Comparison of ENCODE assay signal across 19 cellular contexts in genomic region chr2:190972846-190973245, GRCh38. TPM values are rescaled to one million over a fixed set of nuclear protein-coding genes. Genes with fewer than 3 reads are reported as not detected.
DNase-seq lines count a peak whose midpoint lies in the region; ATAC-seq, FAIRE-seq and TF ChIP-seq lines count a peak whose summit lies in the region.
"Had no signal": no experiment of that assay in that cellular context is flagged by ENCODE, and none has a peak within 500 bp of the region (broad histone marks: within the 10 kb centered on the region; RNA-seq: fewer than 3 reads in every experiment).

No MANE protein-coding gene starts in this region.

- H3K36me3 ChIP-seq in subcutaneous abdominal adipose tissue (ENCODE audit: control insufficient read depth in 5 of 5, insufficient read depth in 5 of 5, low read length in 5 of 5), result peaks cover 45 to 92% (median 74%) of the 10 kb centered on the region in 5 donors
- H3K36me3 ChIP-seq in spleen, result peaks cover 9 to 100% (median 96%) of the 10 kb centered on the region in 6 donors
- peaks cover 50 to 54% of the 10 kb centered on the region in 2 donors for H3K36me3 ChIP-seq in kidney (ENCODE audit: control insufficient read depth in 1 of 2, insufficient read depth in 2 of 2, low read length in 2 of 2)

- no peaks in the 10 kb centered on the region for H3K27me3 ChIP-seq in subcutaneous abdominal adipose tissue (ENCODE audit: control insufficient read depth in 5 of 5, insufficient read depth in 4 of 5, low read length in 5 of 5)
- H3K27me3 ChIP-seq in spleen (replicated peaks in 1 of 7), result no peaks in the 10 kb centered on the region
- H3K27me3 ChIP-seq: SJSA1 had no signal

- H3K9me3 ChIP-seq in subcutaneous abdominal adipose tissue (ENCODE audit: control insufficient read depth in 5 of 5, low read length in 5 of 5) (no peaks in the 10 kb centered on the region), spleen (no peaks in the 10 kb centered on the region), kidney (ENCODE audit: control insufficient read depth in 1 of 2, low read length in 2 of 2) (no peaks in the 10 kb centered on the region)
- H3K9me3 ChIP-seq: SJSA1 had no signal

- POLR2A ChIA-PET in activated CD8-positive, alpha-beta T cell treated with anti-CD3 and anti-CD28 coated beads for 36 hours (lab: Charles Lee), result interaction anchor here (0.6 to 13.0 kb wide), 7 partner anchors 8 to 310 kb away, joined by 3 to 121 read pairs (median 3); no protein-coding TSS in a partner anchor
- POLR2A ChIA-PET in activated CD8-positive, alpha-beta T cell treated with anti-CD3 and anti-CD28 coated beads, Interleukin-2, amount 10 ng/mL, durations not matched to agents 7 days and 5 days (lab: Charles Lee), result interaction anchor here (0.6 to 2.4 kb wide), 8 partner anchors 10 to 91 kb away, joined by 3 to 7 read pairs (median 5); no protein-coding TSS in a partner anchor

- 82 to 95% (median 87%) methylated on average over 3 of the region's 3 CpGs for WGBS in spleen, 5 donors

- no peak overlapping the region for H3K4me3 Mint-ChIP-seq in activated CD8-positive, alpha-beta T cell treated with anti-CD3 and anti-CD28 coated beads for 36 hours
- H3K4me3 Mint-ChIP-seq in activated CD8-positive, alpha-beta T cell treated with anti-CD3 and anti-CD28 coated beads, Interleukin-2, amount 10 ng/mL, durations not matched to agents 7 days and 5 days, result no peak overlapping the region
- H3K4me3 Mint-ChIP-seq: CD4-positive, CD25-positive, alpha-beta regulatory T cell had no signal

- DNase-seq in activated CD8-positive, alpha-beta T cell treated with anti-CD3 and anti-CD28 coated beads for 36 hours, result no peak
- DNase-seq in activated CD8-positive, alpha-beta T cell treated with anti-CD3 and anti-CD28 coated beads, Interleukin-2, amount 10 ng/mL, durations not matched to agents 7 days and 5 days, result no peak
- DNase-seq in amniotic epithelial cell (ENCODE audit: low read depth) (peak; percentile 43), fibroblast of the aortic adventitia (ENCODE audit: low read depth) (peak; percentile 43), spleen (no peak), mesenteric fat pad (ENCODE audit: low spot score) (no peak), kidney (no peak)
- DNase-seq: CD4-positive, CD25-positive, alpha-beta regulatory T cell; DMS79 treated with DMSO at 0.1 percent for 48 hours; GOT3; NCI-H1092; NCI-H1694 treated with DMSO at 0.1 percent for 48 hours; NCI-H446; PC-3 had no signal

- no peak for TF ChIP-seq POLR2A in spleen (IDR thresholded peaks at IDR 0.05)

- no peak for ATAC-seq in activated CD8-positive, alpha-beta T cell treated with anti-CD3 and anti-CD28 coated beads for 36 hours
- no peak for ATAC-seq in activated CD8-positive, alpha-beta T cell treated with anti-CD3 and anti-CD28 coated beads, Interleukin-2, amount 10 ng/mL, durations not matched to agents 7 days and 5 days
- ATAC-seq: PC-3 had no signal

- H3K27ac ChIP-seq in subcutaneous abdominal adipose tissue (ENCODE audit: low read depth, low read length) (peak overlapping the region; percentile 57), spleen (peak overlapping the region in 1 of 8 donors; percentile 47), kidney (ENCODE audit: low read depth in 2 of 2, low read length in 2 of 2) (no peak overlapping the region)
- H3K27ac ChIP-seq: 22Rv1, KMS-11, SJSA1 had no signal

- H3K4me1 ChIP-seq in subcutaneous abdominal adipose tissue (ENCODE audit: control insufficient read depth in 5 of 5, insufficient read depth in 5 of 5, low read length in 5 of 5) (peaks cover 2 to 49% (median 44%) of the 10 kb centered on the region in 5 donors), spleen (peaks cover 7 to 39% (median 12%) of the 10 kb centered on the region in 6 donors), kidney (ENCODE audit: control insufficient read depth in 1 of 2, insufficient read depth in 1 of 2, low read depth in 1 of 2, low read length in 2 of 2) (peaks cover 0 to 2% of the 10 kb centered on the region in 2 donors)
- H3K4me1 ChIP-seq: SJSA1 had no signal

- H3K4me1 Mint-ChIP-seq in activated CD8-positive, alpha-beta T cell treated with anti-CD3 and anti-CD28 coated beads for 36 hours (ENCODE audit: low read depth), result peaks cover 43% of the 10 kb centered on the region
- H3K4me1 Mint-ChIP-seq in activated CD8-positive, alpha-beta T cell treated with anti-CD3 and anti-CD28 coated beads, Interleukin-2, amount 10 ng/mL, durations not matched to agents 7 days and 5 days (ENCODE audit: low read depth), result peaks cover 47% of the 10 kb centered on the region

- TF ChIP-seq CTCF in activated CD8-positive, alpha-beta T cell treated with anti-CD3 and anti-CD28 coated beads for 36 hours (IDR thresholded peaks at IDR 0.05), result no peak
- no peak for TF ChIP-seq CTCF in fibroblast of the aortic adventitia (IDR thresholded peaks at IDR 0.05; ENCODE audit: insufficient read depth, low read length)
- no peak for TF ChIP-seq CTCF in spleen (IDR thresholded peaks at IDR 0.05 in 8 of 11, conservative IDR thresholded peaks at IDR 0.05 in 3 of 11)
- TF ChIP-seq CTCF in kidney (IDR thresholded peaks at IDR 0.05; ENCODE audit: borderline replicate concordance, extremely low read depth, insufficient read depth), result no peak

- intact Hi-C loops in activated CD8-positive, alpha-beta T cell treated with anti-CD3 and anti-CD28 coated beads for 36 hours (cut with micrococcal nuclease), result no loop called here
- intact Hi-C loops in spleen (cut with DNase I; ENCODE audit: low total_unique reads), result no loop called here
- intact Hi-C loops in kidney (cut with DNase I), result no loop called here

- no peaks in the 10 kb centered on the region for H3K27me3 Mint-ChIP-seq in activated CD8-positive, alpha-beta T cell treated with anti-CD3 and anti-CD28 coated beads for 36 hours
- H3K27me3 Mint-ChIP-seq in activated CD8-positive, alpha-beta T cell treated with anti-CD3 and anti-CD28 coated beads, Interleukin-2, amount 10 ng/mL, durations not matched to agents 7 days and 5 days (ENCODE audit: low read depth), result no peaks in the 10 kb centered on the region
- H3K27me3 Mint-ChIP-seq: CD4-positive, CD25-positive, alpha-beta regulatory T cell had no signal

- H3K27ac Mint-ChIP-seq in activated CD8-positive, alpha-beta T cell treated with anti-CD3 and anti-CD28 coated beads for 36 hours, result peak overlapping the region; percentile 0
- H3K27ac Mint-ChIP-seq in activated CD8-positive, alpha-beta T cell treated with anti-CD3 and anti-CD28 coated beads, Interleukin-2, amount 10 ng/mL, durations not matched to agents 7 days and 5 days, result no peak overlapping the region

- H3K36me3 Mint-ChIP-seq in activated CD8-positive, alpha-beta T cell treated with anti-CD3 and anti-CD28 coated beads for 36 hours (ENCODE audit: low read depth), result peaks cover 84% of the 10 kb centered on the region
- H3K36me3 Mint-ChIP-seq in activated CD8-positive, alpha-beta T cell treated with anti-CD3 and anti-CD28 coated beads, Interleukin-2, amount 10 ng/mL, durations not matched to agents 7 days and 5 days (ENCODE audit: low read depth), result peaks cover 89% of the 10 kb centered on the region

- CTCF ChIA-PET in activated CD8-positive, alpha-beta T cell treated with anti-CD3 and anti-CD28 coated beads for 36 hours (lab: Charles Lee), result interaction anchor here (0.9 to 1.2 kb wide), 2 partner anchors 9 to 11 kb away, joined by 3 to 4 read pairs; no protein-coding TSS in a partner anchor
- CTCF ChIA-PET in activated CD8-positive, alpha-beta T cell treated with anti-CD3 and anti-CD28 coated beads, Interleukin-2, amount 10 ng/mL, durations not matched to agents 7 days and 5 days (lab: Charles Lee), result interaction anchor here (1.0 kb wide), 1 partner anchor 30 kb away, joined by 3 read pairs; no protein-coding TSS in a partner anchor

- H3K4me3 ChIP-seq in fibroblast of the aortic adventitia (ENCODE audit: low read depth, low read length) (no peak overlapping the region), subcutaneous abdominal adipose tissue (ENCODE audit: low read depth in 1 of 5, low read length in 5 of 5) (no peak overlapping the region), spleen (no peak overlapping the region), kidney (ENCODE audit: low read length in 2 of 2) (no peak overlapping the region)
- H3K4me3 ChIP-seq: SJSA1 had no signal

- H3K9ac ChIP-seq in subcutaneous abdominal adipose tissue (ENCODE audit: low read length in 5 of 5) (no peak overlapping the region), kidney (ENCODE audit: low read length in 2 of 2) (no peak overlapping the region)
- H3K9ac ChIP-seq: KMS-11 had no signal

- no peak for FAIRE-seq in kidney (lab: Jason Lieb, UNC)
- FAIRE-seq: G401.6 had no signal

- no peaks in the 10 kb centered on the region for H3K9me3 Mint-ChIP-seq in activated CD8-positive, alpha-beta T cell treated with anti-CD3 and anti-CD28 coated beads for 36 hours
- H3K9me3 Mint-ChIP-seq in activated CD8-positive, alpha-beta T cell treated with anti-CD3 and anti-CD28 coated beads, Interleukin-2, amount 10 ng/mL, durations not matched to agents 7 days and 5 days (ENCODE audit: insufficient read depth), result no peaks in the 10 kb centered on the region
- H3K9me3 Mint-ChIP-seq: CD4-positive, CD25-positive, alpha-beta regulatory T cell had no signal

RNA-seq across cellular contexts. Expression of gene STAT1, which starts 41.1 kb away (rescaled TPM):
- 100 to 1,000 TPM; 293 to 311 TPM for total RNA-seq in activated CD8-positive, alpha-beta T cell treated with anti-CD3 and anti-CD28 coated beads for 36 hours
- total RNA-seq in activated CD8-positive, alpha-beta T cell treated with anti-CD3 and anti-CD28 coated beads, Interleukin-2, amount 10 ng/mL, durations not matched to agents 7 days and 5 days, result 100 to 1,000 TPM; 472 to 473 TPM
- 116 and 122 TPM in 2 replicates for total RNA-seq in fibroblast of the aortic adventitia (ENCODE audit: low replicate concordance)
- 100 to 1,000 TPM in 6 of 7 donors, 10 to 100 TPM in 1; 98.0 to 246 (median 171) TPM for total RNA-seq in spleen
- 10 to 100 TPM; 19.5 to 61.4 (median 25.6) TPM for polyA plus RNA-seq in spleen
- total RNA-seq in mesenteric fat pad, result 186 TPM
- 121 TPM for total RNA-seq in kidney
- polyA plus RNA-seq in kidney (ENCODE audit: insufficient read depth, low read depth, low replicate concordance), result 37.5 TPM

Comparison
In these comparisons a context has a peak if more than half of its experiments do, and no peak if none do; other contexts are left out.
1. DNase-seq: peak in amniotic epithelial cell (single experiment) and fibroblast of the aortic adventitia (single experiment); none in activated CD8-positive, alpha-beta T cell treated with anti-CD3 and anti-CD28 coated beads for 36 hours (single experiment), activated CD8-positive, alpha-beta T cell treated with anti-CD3 and anti-CD28 coated beads, Interleukin-2, amount 10 ng/mL, durations not matched to agents 7 days and 5 days (single experiment), spleen (single experiment), mesenteric fat pad (single experiment) and kidney (single experiment).